Comparison of ENCODE assay signal across 7 cellular contexts in the genomic region with DNA sequence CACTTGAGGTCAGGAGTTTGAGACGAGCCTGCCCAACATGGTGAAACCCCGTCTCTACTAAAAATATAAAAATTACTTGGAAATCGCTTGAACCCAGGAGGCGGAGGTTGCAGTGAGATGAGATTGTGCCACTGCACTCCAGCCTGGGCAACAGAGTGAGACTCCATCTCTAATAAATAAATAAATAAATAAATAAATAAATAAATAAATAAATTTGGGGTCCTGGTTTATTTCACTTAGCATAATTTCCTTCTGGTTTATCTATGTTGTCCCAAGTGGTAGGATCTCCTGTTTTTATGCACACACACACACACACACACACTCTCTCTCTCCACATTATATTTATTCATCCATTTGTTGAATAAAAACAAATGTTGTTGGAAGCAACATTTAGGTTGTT. TPM values are rescaled to one million over a fixed set of nuclear protein-coding genes. Genes with fewer than 3 reads are reported as not detected.
"Had no signal": no experiment of that assay in that cellular context is flagged by ENCODE, and none has a peak within 500 bp of the region (broad histone marks: within the 10 kb centered on the region; RNA-seq: fewer than 3 reads in every experiment).

No MANE protein-coding gene starts in this region.

RNA-seq across cellular contexts. Expression of gene HAND1, which starts 58.4 kb away (rescaled TPM):
- total RNA-seq: OCI-LY7, PC-3, PC-9, RPMI7951, SJCRH30, SJSA1, SK-MEL-5 had no signal
